Comparison of ENCODE assay signal across 20 cellular contexts in the genomic region with DNA sequence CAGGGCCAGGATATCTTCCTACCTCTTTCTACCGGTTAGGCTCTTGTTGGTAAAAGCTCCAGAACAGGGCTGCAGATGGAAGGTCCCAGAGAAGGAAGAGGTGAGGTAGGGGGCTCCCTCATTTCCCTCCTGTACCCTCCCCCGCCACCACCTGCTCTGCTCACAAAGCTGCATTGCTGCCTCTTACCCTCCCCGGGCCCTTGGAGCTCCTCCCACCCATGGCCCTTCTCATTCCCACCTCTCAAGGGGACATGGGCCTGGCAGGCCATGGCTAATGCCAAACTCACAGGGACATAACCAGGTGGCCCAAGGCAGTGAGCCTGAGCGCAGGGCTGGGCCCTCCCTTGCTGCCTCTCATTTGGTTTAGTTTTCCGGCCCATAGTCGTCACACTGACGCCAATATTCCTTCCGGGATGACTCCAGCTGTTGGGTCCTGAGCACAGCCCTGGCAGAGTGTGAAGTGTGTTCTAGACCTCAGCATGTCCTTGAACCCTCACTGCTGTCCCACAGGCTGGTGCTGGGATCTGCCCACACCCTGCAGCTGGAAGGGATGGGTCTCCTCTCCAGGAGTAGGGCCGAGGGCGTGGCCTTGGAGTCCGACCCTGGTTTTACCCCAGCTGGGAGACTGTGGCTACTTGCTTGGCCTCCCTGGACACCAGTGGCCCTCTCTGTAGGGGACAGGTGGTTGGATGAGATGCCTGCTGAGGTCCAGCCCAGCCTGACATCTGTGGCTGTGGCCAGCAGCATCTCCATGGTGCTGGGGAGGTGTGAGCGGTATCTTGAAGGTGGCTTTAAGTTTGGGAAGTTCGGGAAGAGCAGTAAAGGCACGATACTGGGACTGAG.
"Had no signal": no experiment of that assay in that cellular context is flagged by ENCODE, and none has a peak within 500 bp of the region (broad histone marks: within the 10 kb centered on the region; RNA-seq: fewer than 3 reads in every experiment).

No MANE protein-coding gene starts in this region.

- H3K27me3 Mint-ChIP-seq: activated CD4-positive, alpha-beta memory T cell treated with anti-CD3 and anti-CD28 coated beads, Interleukin-2, amount 10 ng/mL, durations not matched to agents 7 days and 5 days; activated naive CD8-positive, alpha-beta T cell; stimulated activated naive CD8-positive, alpha-beta T cell treated with anti-CD3 and anti-CD28 coated beads, Interleukin-15, Interleukin-2, amounts not matched to agents 100 ng/mL and 50 ng/mL, for 24 hours had no signal

- H3K9me3 Mint-ChIP-seq: activated CD4-positive, alpha-beta memory T cell treated with anti-CD3 and anti-CD28 coated beads, Interleukin-2, amount 10 ng/mL, durations not matched to agents 7 days and 5 days; activated T-cell treated with anti-CD3 and anti-CD28 coated beads, Interleukin-2, amount 50 U/mL, for 4 hours; memory B cell; natural killer cell treated with Interleukin-12 subunit alpha and Interleukin-12 subunit beta and Interleukin-15 and Interleukin-18, amount 100 ng/mL, for 72 hours; stimulated activated naive CD8-positive, alpha-beta T cell treated with anti-CD3 and anti-CD28 coated beads, Interleukin-15, Interleukin-2, amounts not matched to agents 100 ng/mL and 50 ng/mL, for 24 hours had no signal

- H3K4me1 Mint-ChIP-seq: activated CD4-positive, alpha-beta memory T cell treated with anti-CD3 and anti-CD28 coated beads, Interleukin-2, amount 10 ng/mL, durations not matched to agents 7 days and 5 days had no signal

- H3K4me3 ChIP-seq: gastroesophageal sphincter, suprapubic skin had no signal

- H3K27ac ChIP-seq: gastroesophageal sphincter, suprapubic skin had no signal

- H3K36me3 Mint-ChIP-seq: activated naive CD8-positive, alpha-beta T cell; memory B cell; natural killer cell treated with Interleukin-12 subunit alpha and Interleukin-12 subunit beta and Interleukin-15 and Interleukin-18, amount 100 ng/mL, for 72 hours had no signal

- H3K27ac Mint-ChIP-seq: activated CD4-positive, alpha-beta memory T cell treated with anti-CD3 and anti-CD28 coated beads, Interleukin-2, amount 10 ng/mL, durations not matched to agents 7 days and 5 days; activated naive CD8-positive, alpha-beta T cell; memory B cell; natural killer cell treated with Interleukin-12 subunit alpha and Interleukin-12 subunit beta and Interleukin-15 and Interleukin-18, amount 100 ng/mL, for 72 hours; stimulated activated naive CD8-positive, alpha-beta T cell treated with anti-CD3 and anti-CD28 coated beads, Interleukin-15, Interleukin-2, amounts not matched to agents 100 ng/mL and 50 ng/mL, for 24 hours had no signal

- H3K27me3 ChIP-seq: gastroesophageal sphincter, suprapubic skin had no signal

- ATAC-seq: activated T-cell treated with anti-CD3 and anti-CD28 coated beads, Interleukin-2, amount 50 U/mL, for 4 hours; gastroesophageal sphincter; left lobe of liver; SK-N-SH treated with all-trans-retinoic acid at 6 μM for 48 hours had no signal

- H3K9me3 ChIP-seq: gastroesophageal sphincter, suprapubic skin had no signal

- DNase-seq: activated CD4-positive, alpha-beta memory T cell treated with anti-CD3 and anti-CD28 coated beads, Interleukin-2, amount 10 ng/mL, durations not matched to agents 7 days and 5 days; activated CD4-positive, alpha-beta T cell treated with anti-CD3 and anti-CD28 coated beads for 4 hours; activated effector memory CD4-positive, alpha-beta T cell treated with anti-CD3 and anti-CD28 coated beads, Interleukin-2, amount 50 U/mL, for 16 hours; activated T-cell treated with anti-CD3 and anti-CD28 coated beads, Interleukin-2, amount 50 U/mL, for 4 hours; amygdala; erythroblast; islet precursor cell; occipital lobe; small intestine; stimulated activated CD4-positive, alpha-beta T cell treated with anti-CD3 and anti-CD28 coated beads, Interleukin-4, amount 100 ng/mL, for 4 hours; stimulated activated CD8-positive, alpha-beta memory T cell treated with anti-CD3 and anti-CD28 coated beads, Interleukin-4, amount 100 ng/mL, for 48 hours; T-helper 1 cell had no signal

- H3K4me3 Mint-ChIP-seq: activated CD4-positive, alpha-beta memory T cell treated with anti-CD3 and anti-CD28 coated beads, Interleukin-2, amount 10 ng/mL, durations not matched to agents 7 days and 5 days; activated naive CD8-positive, alpha-beta T cell; activated T-cell treated with anti-CD3 and anti-CD28 coated beads, Interleukin-2, amount 50 U/mL, for 4 hours; memory B cell; natural killer cell treated with Interleukin-12 subunit alpha and Interleukin-12 subunit beta and Interleukin-15 and Interleukin-18, amount 100 ng/mL, for 72 hours; stimulated activated naive CD8-positive, alpha-beta T cell treated with anti-CD3 and anti-CD28 coated beads, Interleukin-15, Interleukin-2, amounts not matched to agents 100 ng/mL and 50 ng/mL, for 24 hours had no signal

- FAIRE-seq: small intestine had no signal
